In genomic region chr17:32971171-32971570, GRCh38 we compare ENCODE assay signal across 14 cellular contexts.
DNase-seq lines count a peak whose midpoint lies in the region; ATAC-seq and TF ChIP-seq lines count a peak whose summit lies in the region.
"Had no signal": no experiment of that assay in that cellular context is flagged by ENCODE, and none has a peak within 500 bp of the region (broad histone marks: within the 10 kb centered on the region; RNA-seq: fewer than 3 reads in every experiment).

No MANE protein-coding gene starts in this region.

- peak; percentile 53 for ATAC-seq in GM18907 (IDR thresholded peaks at IDR 0.05; ENCODE audit: unreplicated experiment)
- ATAC-seq in HG03025 (IDR thresholded peaks at IDR 0.05; ENCODE audit: low FRiP score, unreplicated experiment): no peak
- ATAC-seq in GM19351 (IDR thresholded peaks at IDR 0.05; ENCODE audit: unreplicated experiment): no peak
- ATAC-seq in GM18520 (IDR thresholded peaks at IDR 0.05; ENCODE audit: unreplicated experiment): no peak
- ATAC-seq: GM23338 had no signal

- DNase-seq in AG09309 (ENCODE audit: low read depth): peak; percentile 51
- peak; percentile 18 for DNase-seq in UCSD-AML1 (lab: John Stamatoyannopoulos, UW; ENCODE audit: unreplicated experiment)
- peak; percentile 25 for DNase-seq in foreskin melanocyte
- no peak for DNase-seq in islet precursor cell
- DNase-seq: activated effector memory CD4-positive, alpha-beta T cell treated with anti-CD3 and anti-CD28 coated beads, Interleukin-2, amount 50 U/mL, for 16 hours; C1 segment of cervical spinal cord; NCI-H1092; NCI-H524 treated with DMSO at 0.1 percent for 48 hours; occipital lobe had no signal

- no peak for TF ChIP-seq CTCF in AG09309 (IDR thresholded peaks at IDR 0.05; ENCODE audit: control insufficient read depth, insufficient read depth, low read depth, low read length, missing control alignments)

- no peak overlapping the region for H3K4me3 ChIP-seq in AG09309 (ENCODE audit: control insufficient read depth, low read depth, low read length)
- H3K4me3 ChIP-seq: GM23338 had no signal
